Comparison of ENCODE assay signal across 8 cellular contexts in genomic region chr19:55601127-55601526, GRCh38. TPM values are rescaled to one million over a fixed set of nuclear protein-coding genes. Genes with fewer than 3 reads are reported as not detected.
DNase-seq lines count a peak whose midpoint lies in the region; ATAC-seq and TF ChIP-seq lines count a peak whose summit lies in the region.

No MANE protein-coding gene starts in this region.

- no peaks in the 10 kb centered on the region for H3K27me3 Mint-ChIP-seq in activated naive CD4-positive, alpha-beta T cell treated with anti-CD3 and anti-CD28 coated beads, Interleukin-2, amount 50 U/mL, for 24 hours

- no peak for TF ChIP-seq EP300 in transverse colon (IDR thresholded peaks at IDR 0.05; ENCODE audit: low read depth)

- WGBS in lung, 2 donors, result 66 to 71% methylated on average over 6 of the region's 6 CpGs
- 43 to 73% methylated on average over 1 to 6 of the region's 6 CpGs for WGBS in transverse colon (ENCODE audit: low coverage in 1 of 2), 2 donors

- H3K9me3 ChIP-seq in lung (ENCODE audit: control insufficient read depth in 2 of 2, insufficient read depth in 1 of 2, low read length in 1 of 2) (no peaks in the 10 kb centered on the region), transverse colon (no peaks in the 10 kb centered on the region)

- H3K4me1 ChIP-seq in lung (ENCODE audit: control insufficient read depth in 2 of 2, insufficient read depth in 2 of 2, low read length in 2 of 2) (peaks cover 0 to 5% of the 10 kb centered on the region in 2 donors), transverse colon (peaks cover 13 to 28% (median 20%) of the 10 kb centered on the region in 4 donors)

- in situ Hi-C loops in astrocyte of the spinal cord (cut with HindIII; ENCODE audit: low sequenced_read_pairs), result no loop called here
- in situ Hi-C loops in transverse colon (cut with MboI; ENCODE audit: low pct_ligation_motif_present in 1 of 4, low pct_unique_long_range_greater_than_20kb in 1 of 4, low sequenced_read_pairs in 3 of 4), result loop anchor here in 1 of 4 donors (10.0 kb wide), 1 partner anchor 86 kb away; no protein-coding TSS in a partner anchor
- in situ Hi-C loops in G401 (cut with HindIII; ENCODE audit: low sequenced_read_pairs), result no loop called here

- H3K4me3 Mint-ChIP-seq in activated naive CD4-positive, alpha-beta T cell treated with anti-CD3 and anti-CD28 coated beads, Interleukin-2, amount 50 U/mL, for 24 hours, result peak overlapping the region; percentile 86

- H3K27ac ChIP-seq in lung (ENCODE audit: low read depth in 1 of 2, low read length in 1 of 2), result peak overlapping the region; percentile 88 to 90
- peak overlapping the region; percentile 96 to 100 (median 98) for H3K27ac ChIP-seq in transverse colon

- intact Hi-C loops in transverse colon (cut with DNase I; ENCODE audit: low total_unique reads), result loop anchor here (10.0 kb wide), 1 partner anchor 486 kb away; the partner anchor contains the start of gene PPP1R12C

- ATAC-seq in lung (ENCODE audit: insufficient read depth, low FRiP score), result no peak
- no peak for ATAC-seq in GM21515 (IDR thresholded peaks at IDR 0.05; ENCODE audit: unreplicated experiment)

- TF ChIP-seq POLR2A in transverse colon (IDR thresholded peaks at IDR 0.05), result no peak

- H3K36me3 ChIP-seq in lung (ENCODE audit: control insufficient read depth in 2 of 2, insufficient read depth in 2 of 2, low read length in 2 of 2) (peaks cover 0 to 14% of the 10 kb centered on the region in 2 donors), transverse colon (no peaks in the 10 kb centered on the region)

- peaks cover 10% of the 10 kb centered on the region for H3K36me3 Mint-ChIP-seq in activated naive CD4-positive, alpha-beta T cell treated with anti-CD3 and anti-CD28 coated beads, Interleukin-2, amount 50 U/mL, for 24 hours

- H3K4me1 Mint-ChIP-seq in activated naive CD4-positive, alpha-beta T cell treated with anti-CD3 and anti-CD28 coated beads, Interleukin-2, amount 50 U/mL, for 24 hours, result peaks cover 38% of the 10 kb centered on the region

- no peak for TF ChIP-seq CTCF in astrocyte of the spinal cord (IDR thresholded peaks at IDR 0.05; ENCODE audit: low read depth, low read length)
- TF ChIP-seq CTCF in lung (IDR thresholded peaks at IDR 0.05; ENCODE audit: control extremely low read depth, extremely low read depth), result no peak
- no peak for TF ChIP-seq CTCF in transverse colon (IDR thresholded peaks at IDR 0.05)

- H3K4me3 ChIP-seq in astrocyte of the spinal cord (ENCODE audit: low read depth, low read length) (peak overlapping the region; percentile 84), lung (peak overlapping the region; percentile 52), transverse colon (peak overlapping the region in 3 of 4 donors; percentile 80 to 96 (median 87))

- DNase-seq in activated naive CD4-positive, alpha-beta T cell (lab: John Stamatoyannopoulos, UW), result no peak
- DNase-seq in astrocyte of the spinal cord (ENCODE audit: low read depth, low spot score), result no peak
- no peak for DNase-seq in lung (ENCODE audit: low spot score)
- DNase-seq in transverse colon, result no peak
- DNase-seq in G401 (ENCODE audit: low spot score), result no peak
- DNase-seq in OCI-M2 (lab: John Stamatoyannopoulos, UW; ENCODE audit: unreplicated experiment), result no peak

- H3K27ac Mint-ChIP-seq in activated naive CD4-positive, alpha-beta T cell treated with anti-CD3 and anti-CD28 coated beads, Interleukin-2, amount 50 U/mL, for 24 hours, result peak overlapping the region; percentile 87

- H3K9me3 Mint-ChIP-seq in activated naive CD4-positive, alpha-beta T cell treated with anti-CD3 and anti-CD28 coated beads, Interleukin-2, amount 50 U/mL, for 24 hours, result no peaks in the 10 kb centered on the region

- H3K27me3 ChIP-seq in lung (ENCODE audit: control insufficient read depth, insufficient read depth), result no peaks in the 10 kb centered on the region
- H3K27me3 ChIP-seq in transverse colon, result no peaks in the 10 kb centered on the region

RNA-seq across cellular contexts. Expression of gene ZNF524, which starts 1.0 kb away (rescaled TPM):
- total RNA-seq in lung (10 to 100 TPM; 12.6 to 26.3 TPM), transverse colon (10 to 100 TPM; 17.7 to 51.1 (median 37.9) TPM)
- polyA plus RNA-seq in lung, result 10 to 100 TPM; 30.1 to 62.5 TPM
- 8.4 and 19.8 TPM in 2 replicates for total RNA-seq in G401 (2014; rRNA removed; shearing (Covaris generic))

RNA-seq across cellular contexts. Expression of gene FIZ1, which starts 1.8 kb away (rescaled TPM):
- 10 to 100 TPM in 1 of 2 donors, 1 to 10 TPM in 1; 5.6 to 17.6 TPM for total RNA-seq in lung
- 10 to 100 TPM in 1 of 2 donors, 1 to 10 TPM in 1; 7.5 to 12.3 TPM for polyA plus RNA-seq in lung
- total RNA-seq in transverse colon, result 100 to 1,000 TPM in 1 of 4 donors, 10 to 100 TPM in 1, 1 to 10 TPM in 2; 8.5 to 137 (median 18.3) TPM
- total RNA-seq in G401 (2014; rRNA removed; shearing (Covaris generic)), result 5.2 and 7.7 TPM in 2 replicates

RNA-seq across cellular contexts. Expression of gene ZNF865, which starts 4.3 kb away (rescaled TPM):
- 10 to 100 TPM in 1 of 2 donors, 1 to 10 TPM in 1; 5.1 to 19.3 TPM for total RNA-seq in lung
- 10 to 100 TPM in 1 of 2 donors, 1 to 10 TPM in 1; 8.4 to 11.7 TPM for polyA plus RNA-seq in lung
- 10 to 100 TPM in 2 of 4 donors, 1 to 10 TPM in 2; 8.3 to 50.1 (median 13.4) TPM for total RNA-seq in transverse colon
- total RNA-seq in G401 (2014; rRNA removed; shearing (Covaris generic)), result 1.6 and 1.7 TPM in 2 replicates

RNA-seq across cellular contexts. Expression of gene ZNF579, which starts 20.5 kb away (rescaled TPM):
- total RNA-seq in lung (10 to 100 TPM in 1 of 2 donors, 1 to 10 TPM in 1; 4.3 to 20.8 TPM), transverse colon (1 to 10 TPM; 2.0 to 5.6 (median 2.9) TPM)
- 10 to 100 TPM in 1 of 2 donors, 1 to 10 TPM in 1; 6.5 to 13.6 TPM for polyA plus RNA-seq in lung
- total RNA-seq in G401 (2014; rRNA removed; shearing (Covaris generic)), result 10.0 and 16.2 TPM in 2 replicates

RNA-seq across cellular contexts. Expression of gene ZNF784, which starts 23.2 kb away (rescaled TPM):
- total RNA-seq in lung, result 1 to 10 TPM; 6.3 to 9.4 TPM
- polyA plus RNA-seq in lung, result 1 to 10 TPM; 6.5 to 7.2 TPM
- total RNA-seq in transverse colon, result 10 to 100 TPM; 11.1 to 27.7 (median 14.5) TPM
- 6.8 and 21.0 TPM in 2 replicates for total RNA-seq in G401 (2014; rRNA removed; shearing (Covaris generic))
